8 cellular contexts compared by ENCODE assay signal in the genomic region with DNA sequence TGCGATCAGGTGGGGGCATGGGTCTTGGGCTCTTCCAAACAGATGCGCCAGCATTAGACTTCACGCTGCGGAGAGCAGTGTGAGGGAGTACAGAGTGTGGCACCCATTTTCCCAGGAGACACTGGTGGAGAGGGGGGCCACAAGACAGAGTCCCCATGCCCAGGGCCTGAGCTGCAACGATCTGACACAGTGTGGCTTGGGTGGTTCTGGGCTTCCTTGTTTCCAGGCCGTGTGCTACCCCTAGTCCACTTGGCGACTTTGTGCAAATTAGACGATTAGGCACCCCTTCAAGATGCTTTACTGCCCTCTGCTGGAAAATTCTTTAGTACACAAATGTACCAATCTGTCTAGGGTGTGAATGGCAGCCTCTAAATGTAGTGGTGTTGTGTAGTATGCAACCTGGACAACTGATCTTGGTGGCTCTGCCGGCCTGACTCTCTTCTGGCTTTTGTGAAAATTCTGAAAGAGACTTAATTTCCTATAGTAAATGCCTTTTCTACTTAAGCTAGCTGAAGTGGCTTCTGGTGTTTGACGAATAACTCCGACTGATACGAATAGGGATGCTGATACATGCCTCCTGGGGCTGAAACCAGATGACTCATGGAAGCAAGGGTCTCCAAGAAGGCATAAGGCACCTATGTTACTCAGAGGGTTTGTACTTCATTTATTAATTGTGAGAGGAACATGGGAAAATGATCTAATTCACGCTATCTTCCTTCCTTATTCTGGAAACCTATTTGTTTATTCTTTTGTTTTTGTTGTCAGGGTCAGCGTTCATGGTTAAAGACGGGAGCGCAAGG.
DNase-seq lines count a peak whose midpoint lies in the region; ATAC-seq and TF ChIP-seq lines count a peak whose summit lies in the region.

No MANE protein-coding gene starts in this region.

- no peak for TF ChIP-seq POLR2A in esophagus squamous epithelium (IDR thresholded peaks at IDR 0.05)

- H3K4me3 ChIP-seq in BE2C (ENCODE audit: low read depth, low read length) (peak overlapping the region; percentile 39), esophagus squamous epithelium (no peak overlapping the region)

- peaks cover 8% of the 10 kb centered on the region for H3K4me1 ChIP-seq in BE2C
- peaks cover 18 to 73% (median 21%) of the 10 kb centered on the region in 3 donors for H3K4me1 ChIP-seq in esophagus squamous epithelium

- 39 to 47% methylated on average over 13 to 14 of the region's 16 CpGs for WGBS in esophagus squamous epithelium, 2 donors

- H3K9me3 ChIP-seq in BE2C (no peaks in the 10 kb centered on the region), esophagus squamous epithelium (no peaks in the 10 kb centered on the region)

- H3K27ac Mint-ChIP-seq in natural killer cell = no peak overlapping the region

- H3K4me3 Mint-ChIP-seq in natural killer cell = no peak overlapping the region

- no peaks in the 10 kb centered on the region for H3K36me3 ChIP-seq in BE2C
- H3K36me3 ChIP-seq in esophagus squamous epithelium = peaks cover 0 to 18% (median 0%) of the 10 kb centered on the region in 3 donors

- intact Hi-C loops in esophagus squamous epithelium (cut with DNase I) (loop anchor here (5.0 kb wide), 1 partner anchor 250 kb away; no protein-coding TSS in a partner anchor), natural killer cell (cut with micrococcal nuclease) (loop anchor here (1.0 kb wide), 1 partner anchor 250 kb away; no protein-coding TSS in a partner anchor)

- TF ChIP-seq CTCF in BE2C (IDR thresholded peaks at IDR 0.05; ENCODE audit: low read depth, low read length) (peak; percentile 65), esophagus squamous epithelium (IDR thresholded peaks at IDR 0.05) (peak in 5 of 6 experiments; percentile 44 to 72 (median 53)), natural killer cell (IDR thresholded peaks at IDR 0.05) (peak; percentile 58)

- peak; percentile 59 to 77 (median 76) for ATAC-seq in natural killer cell
- ATAC-seq in HG03196 (IDR thresholded peaks at IDR 0.05; ENCODE audit: unreplicated experiment) = no peak
- ATAC-seq in HG03469 (IDR thresholded peaks at IDR 0.05; ENCODE audit: unreplicated experiment) = no peak

- H3K9me3 Mint-ChIP-seq in natural killer cell = no peaks in the 10 kb centered on the region

- DNase-seq in BE2C (peak; percentile 37), GM19238 (ENCODE audit: insufficient read length, low spot score) (peak; percentile 38), NCI-H1930 (lab: John Stamatoyannopoulos, UW) (peak; percentile 63 to 75), SW 1271 (lab: John Stamatoyannopoulos, UW) (peak; percentile 0 to 46), esophagus squamous epithelium (lab: John Stamatoyannopoulos, UW) (no peak), natural killer cell (no peak)

- H3K4me1 Mint-ChIP-seq in natural killer cell = peaks cover 0 to 8% of the 10 kb centered on the region in 2 donors

- no peaks in the 10 kb centered on the region for H3K27me3 ChIP-seq in BE2C
- H3K27me3 ChIP-seq in esophagus squamous epithelium = peaks cover 0 to 19% (median 0%) of the 10 kb centered on the region in 4 donors

- H3K27me3 Mint-ChIP-seq in natural killer cell (ENCODE audit: low read depth in 2 of 2) = peaks cover 6 to 23% of the 10 kb centered on the region in 2 donors

- peak overlapping the region in 2 of 4 donors; percentile 55 to 65 for H3K27ac ChIP-seq in esophagus squamous epithelium

- H3K36me3 Mint-ChIP-seq in natural killer cell = no peaks in the 10 kb centered on the region

Comparison
In these comparisons a context has a peak if more than half of its experiments do, and no peak if none do; other contexts are left out.
1. DNase-seq: peak in BE2C (single experiment), GM19238 (single experiment), NCI-H1930 (2 of 2) and SW 1271 (2 of 2); none in esophagus squamous epithelium (single experiment) and natural killer cell (single experiment).
2. ATAC-seq: peak in natural killer cell (3 of 3); none in HG03196 (single experiment) and HG03469 (single experiment).
3. Peak in every context shown above with its lines, with median percentiles within 50 percentile points of each other: CTCF ChIP-seq.